Comparison of ENCODE assay signal across 1 cellular context in the genomic region with DNA sequence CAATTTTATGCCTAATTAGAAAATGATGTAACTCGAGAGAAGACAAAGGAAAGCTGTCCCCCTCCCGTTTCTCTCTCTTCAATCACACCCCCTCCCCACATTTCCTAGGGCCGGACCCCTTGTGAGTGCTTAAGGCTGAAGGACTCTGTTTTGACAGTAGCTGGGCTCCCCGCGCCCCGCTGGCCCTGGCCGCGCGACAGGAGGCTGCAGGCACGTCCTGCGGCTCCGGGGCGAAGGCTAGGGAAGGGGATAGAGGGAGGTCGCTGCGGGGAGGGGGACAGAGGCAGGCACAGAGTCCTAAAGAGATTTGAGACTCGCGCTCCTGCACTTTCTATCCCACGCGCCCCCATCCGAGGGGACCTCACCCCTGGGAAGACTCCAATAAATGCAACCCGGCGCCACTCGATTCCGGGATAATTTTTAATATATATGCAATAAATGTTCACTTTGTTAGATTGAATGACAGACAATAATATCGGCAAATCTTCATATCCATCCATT.
TF ChIP-seq lines count a peak whose summit lies in the region.

No MANE protein-coding gene starts in this region.

TF ChIP-seq in H1, 55 proteins besides CTCF, POLR2A, EP300 and RAD21:
- no peak for TF ChIP-seq CEBPB (IDR thresholded peaks at IDR 0.05; ENCODE audit: low read depth, low read length)
- TF ChIP-seq CTBP2 (IDR thresholded peaks at IDR 0.05; ENCODE audit: borderline replicate concordance, insufficient read depth, insufficient read length, low read length): peak; percentile 96
- TF ChIP-seq POLR2AphosphoS5 (IDR thresholded peaks at IDR 0.05; ENCODE audit: low read depth, low read length): no peak
- no peak for TF ChIP-seq ZNF274 (IDR thresholded peaks at IDR 0.05; ENCODE audit: borderline replicate concordance, extremely low read depth, low read length)
